9 cellular contexts compared by ENCODE assay signal in the genomic region with DNA sequence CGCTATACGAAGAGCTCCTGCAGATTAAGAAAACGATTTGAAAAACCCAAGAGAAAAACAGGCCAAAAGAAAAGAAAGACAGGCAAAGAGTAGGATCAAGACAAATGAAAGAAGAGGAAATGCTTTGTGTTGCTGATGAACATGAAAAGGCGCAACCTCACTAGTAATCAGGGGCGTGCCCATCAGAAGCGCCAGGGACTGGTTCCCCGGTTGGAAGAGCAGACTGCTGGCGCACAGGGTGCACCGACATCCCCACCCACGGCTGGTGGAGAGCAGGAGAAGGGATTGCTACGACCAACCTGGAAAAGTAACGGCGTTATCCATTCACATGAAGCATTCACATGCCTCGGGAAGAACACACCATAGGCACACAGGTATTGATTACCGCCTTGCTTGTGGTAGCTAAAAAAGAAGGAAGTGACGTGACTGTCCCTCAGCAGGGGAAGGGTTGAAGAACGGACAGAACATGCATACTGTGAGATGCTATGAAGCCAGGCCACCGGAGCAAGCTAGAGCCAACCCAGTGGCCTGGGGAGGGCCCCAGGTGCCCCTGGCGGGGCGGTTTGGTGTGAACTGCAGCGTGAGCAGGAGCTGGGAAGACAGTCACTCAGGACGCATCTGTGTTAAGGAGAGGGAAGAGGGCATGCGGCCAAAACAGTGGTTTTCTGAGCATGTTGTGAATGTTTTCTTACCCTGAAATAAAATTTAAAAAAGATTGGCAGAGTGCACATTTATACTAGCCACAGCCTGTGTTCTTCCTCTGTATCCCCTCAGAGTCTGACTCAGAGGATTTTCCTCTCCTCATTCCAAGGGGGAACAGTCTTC. TPM values are rescaled to one million over a fixed set of nuclear protein-coding genes. Genes with fewer than 3 reads are reported as not detected.
DNase-seq lines count a peak whose midpoint lies in the region; ATAC-seq and TF ChIP-seq lines count a peak whose summit lies in the region.
"Had no signal": no experiment of that assay in that cellular context is flagged by ENCODE, and none has a peak within 500 bp of the region (broad histone marks: within the 10 kb centered on the region; RNA-seq: fewer than 3 reads in every experiment).

No MANE protein-coding gene starts in this region.

- H3K9me3 ChIP-seq in mammary epithelial cell (replicated peaks; ENCODE audit: insufficient read depth, low read length) (no peaks in the 10 kb centered on the region), ovary (no peaks in the 10 kb centered on the region)

- H2AFZ ChIP-seq in mammary epithelial cell (ENCODE audit: low read depth, low read length), result no peak overlapping the region

- no peaks in the 10 kb centered on the region for H3K27me3 ChIP-seq in H7 (ENCODE audit: control insufficient read depth, insufficient read depth, low read length)
- no peaks in the 10 kb centered on the region for H3K27me3 ChIP-seq in mammary epithelial cell (ENCODE audit: insufficient read depth, low read length)
- no peaks in the 10 kb centered on the region for H3K27me3 ChIP-seq in ovary

- dilution Hi-C loops in mammary epithelial cell (cut with HindIII; ENCODE audit: low sequenced_read_pairs), result no loop called here

- TF ChIP-seq EP300 in ovary (IDR thresholded peaks at IDR 0.05), result no peak

- H3K79me2 ChIP-seq in mammary epithelial cell (ENCODE audit: insufficient read depth, low read length), result peaks cover 76% of the 10 kb centered on the region

- H3K4me3 ChIP-seq in H7 (ENCODE audit: insufficient read depth, low read depth, low read length) (no peak overlapping the region), mammary epithelial cell (replicated peaks in 1 of 3; ENCODE audit: insufficient read depth in 1 of 3, low read depth in 2 of 3, low read length in 3 of 3) (no peak overlapping the region), ovary (no peak overlapping the region)

- TF ChIP-seq CTCF in mammary epithelial cell (conservative IDR thresholded peaks at IDR 0.05 in 1 of 2, IDR thresholded peaks at IDR 0.05 in 1 of 2; ENCODE audit: extremely low read depth in 1 of 2, insufficient read depth in 1 of 2, low read depth in 1 of 2, low read length in 2 of 2) (no peak), ovary (IDR thresholded peaks at IDR 0.05) (no peak), omental fat pad (IDR thresholded peaks at IDR 0.05) (no peak)

- DNase-seq in H7 (peak; percentile 89), mammary epithelial cell (peak; percentile 19), myocyte (ENCODE audit: low read depth) (peak; percentile 80), ovary (no peak), omental fat pad (ENCODE audit: low spot score) (no peak), SIG-M5 (lab: John Stamatoyannopoulos, UW) (no peak)
- DNase-seq: activated T-cell treated with anti-CD3 and anti-CD28 coated beads, Interleukin-2, amount 50 U/mL, for 72 hours; Kasumi-1; NCI-H226 had no signal

- no peak overlapping the region for H3K9ac ChIP-seq in mammary epithelial cell (ENCODE audit: insufficient read depth, low read length)

- TF ChIP-seq POLR2A in ovary (IDR thresholded peaks at IDR 0.05), result no peak

- H3K36me3 ChIP-seq in H7 (replicated peaks; ENCODE audit: control insufficient read depth, insufficient read depth, low read length), result no peaks in the 10 kb centered on the region
- H3K36me3 ChIP-seq in mammary epithelial cell (ENCODE audit: insufficient read depth, low read length), result no peaks in the 10 kb centered on the region
- no peaks in the 10 kb centered on the region for H3K36me3 ChIP-seq in ovary

- in situ Hi-C loops in mammary epithelial cell (cut with MboI; ENCODE audit: low sequenced_read_pairs in 2 of 2), result no loop called here

- intact Hi-C loops in mammary epithelial cell (cut with micrococcal nuclease) (no loop called here), ovary (cut with DNase I) (no loop called here)

- no peaks in the 10 kb centered on the region for H4K20me1 ChIP-seq in mammary epithelial cell (ENCODE audit: insufficient read depth, low read length)

- H3K4me1 ChIP-seq in mammary epithelial cell (ENCODE audit: insufficient read depth, low read length), result no peaks in the 10 kb centered on the region
- peaks cover 4% of the 10 kb centered on the region for H3K4me1 ChIP-seq in ovary (ENCODE audit: insufficient read depth)

- no TSS peak for BruUV-seq in mammary epithelial cell (replicated peaks; lab: Mats Ljungman, UMichigan)

- H3K4me2 ChIP-seq in mammary epithelial cell (ENCODE audit: insufficient read depth, low read depth, low read length), result no peak overlapping the region

- 74% methylated on average over 23 of the region's 23 CpGs for WGBS in mammary epithelial cell (ENCODE audit: low coverage, missing lambda C conversion rate)
- 68 to 76% (median 69%) methylated on average over 23 of the region's 23 CpGs for WGBS in ovary, 3 donors

- CTCF ChIA-PET in mammary epithelial cell (lab: Charles Lee; ENCODE audit: low non-redundant PET), result no interaction called here

- H3K27ac ChIP-seq in mammary epithelial cell (ENCODE audit: insufficient read depth, low read depth, low read length), result no peak overlapping the region
- no peak overlapping the region for H3K27ac ChIP-seq in ovary

- ATAC-seq in omental fat pad (ENCODE audit: low FRiP score), result no peak
- ATAC-seq: activated T-cell treated with anti-CD3 and anti-CD28 coated beads, Interleukin-2, amount 50 U/mL, for 72 hours had no signal

RNA-seq across cellular contexts. Expression of gene AGAP3, which starts 18.3 kb away (rescaled TPM):
- 63.3 and 76.0 TPM in 2 replicates for total RNA-seq in H7 (2014; rRNA removed; shearing (Covaris generic))
- total RNA-seq in mammary epithelial cell (100 to 1,000 TPM; 118 to 163 TPM), myocyte (110 and 115 TPM in 2 replicates), ovary (100 to 1,000 TPM in 4 of 7 donors, 10 to 100 TPM in 3; 58.7 to 125 (median 101) TPM), omental fat pad (10 to 100 TPM; 34.6 to 53.0 (median 47.9) TPM)
- polyA plus RNA-seq in mammary epithelial cell (91.6 TPM), ovary (10 to 100 TPM; 22.3 to 77.4 TPM)
- 114 TPM for polyA minus RNA-seq in mammary epithelial cell
- 193 TPM for polyA plus RNA-seq in myocyte (2012)

RNA-seq across cellular contexts. Expression of gene TMUB1, which starts 21.3 kb away (rescaled TPM):
- total RNA-seq in H7 (2014; rRNA removed; shearing (Covaris generic)), result 67.4 and 73.4 TPM in 2 replicates
- total RNA-seq in mammary epithelial cell (10 to 100 TPM; 16.8 to 38.1 TPM), myocyte (59.9 and 60.7 TPM in 2 replicates), ovary (10 to 100 TPM; 19.0 to 40.3 (median 33.8) TPM), omental fat pad (10 to 100 TPM; 23.5 to 38.5 (median 26.9) TPM)
- polyA plus RNA-seq in mammary epithelial cell (28.4 TPM), ovary (10 to 100 TPM in 1 of 2 donors, 1 to 10 TPM in 1; 1.9 to 28.8 TPM)
- 14.4 TPM for polyA minus RNA-seq in mammary epithelial cell
- polyA plus RNA-seq in myocyte (2012), result 57.5 TPM

RNA-seq across cellular contexts. Expression of gene FASTK, which starts 24.0 kb away (rescaled TPM):
- total RNA-seq in H7 (2014; rRNA removed; shearing (Covaris generic)), result 58.4 and 86.3 TPM in 2 replicates
- total RNA-seq in mammary epithelial cell (10 to 100 TPM; 49.7 to 68.8 TPM), myocyte (177 and 198 TPM in 2 replicates), ovary (10 to 100 TPM; 58.0 to 93.3 (median 75.8) TPM), omental fat pad (10 to 100 TPM; 44.0 to 67.6 (median 51.6) TPM)
- polyA plus RNA-seq in mammary epithelial cell (52.4 TPM), ovary (10 to 100 TPM in 1 of 2 donors, 1 to 10 TPM in 1; 5.4 to 95.2 TPM)
- 51.5 TPM for polyA minus RNA-seq in mammary epithelial cell
- 156 TPM for polyA plus RNA-seq in myocyte (2012)

RNA-seq across cellular contexts. Expression of gene SLC4A2, which starts 45.2 kb away (rescaled TPM):
- total RNA-seq in H7 (2014; rRNA removed; shearing (Covaris generic)), result 85.7 and 105 TPM in 2 replicates
- total RNA-seq in mammary epithelial cell, result 100 to 1,000 TPM in 1 of 2 donors, 10 to 100 TPM in 1; 46.5 to 138 TPM
- polyA plus RNA-seq in mammary epithelial cell, result 57.9 TPM
- polyA minus RNA-seq in mammary epithelial cell, result 150 TPM
- total RNA-seq in myocyte, result 516 and 662 TPM in 2 replicates
- polyA plus RNA-seq in myocyte (2012), result 681 TPM
- 100 to 1,000 TPM in 4 of 7 donors, 10 to 100 TPM in 3; 55.6 to 127 (median 108) TPM for total RNA-seq in ovary
- 10 to 100 TPM; 10.5 to 53.2 TPM for polyA plus RNA-seq in ovary
- total RNA-seq in omental fat pad, result 100 to 1,000 TPM; 115 to 126 (median 118) TPM

RNA-seq across cellular contexts. Expression of gene CDK5, which starts 46.9 kb away (rescaled TPM):
- 24.3 and 36.9 TPM in 2 replicates for total RNA-seq in H7 (2014; rRNA removed; shearing (Covaris generic))
- 10 to 100 TPM; 12.3 to 18.1 TPM for total RNA-seq in mammary epithelial cell
- 26.1 TPM for polyA plus RNA-seq in mammary epithelial cell
- 31.3 TPM for polyA minus RNA-seq in mammary epithelial cell
- total RNA-seq in myocyte, result 34.0 TPM in 2 replicates
- 74.5 TPM for polyA plus RNA-seq in myocyte (2012)
- 1 to 10 TPM; 2.7 to 5.9 (median 4.1) TPM for total RNA-seq in ovary
- polyA plus RNA-seq in ovary, result 1 to 10 TPM; 3.8 to 9.4 TPM
- 10 to 100 TPM in 1 of 4 donors, 1 to 10 TPM in 3; 6.1 to 10.4 (median 7.9) TPM for total RNA-seq in omental fat pad

Comparison
In these comparisons a context has a peak if more than half of its experiments do, and no peak if none do; other contexts are left out.
1. DNase-seq: peak in H7 (single experiment), mammary epithelial cell (single experiment) and myocyte (single experiment); none in ovary (0 of 5), omental fat pad (single experiment) and SIG-M5 (single experiment).